In the genomic region with DNA sequence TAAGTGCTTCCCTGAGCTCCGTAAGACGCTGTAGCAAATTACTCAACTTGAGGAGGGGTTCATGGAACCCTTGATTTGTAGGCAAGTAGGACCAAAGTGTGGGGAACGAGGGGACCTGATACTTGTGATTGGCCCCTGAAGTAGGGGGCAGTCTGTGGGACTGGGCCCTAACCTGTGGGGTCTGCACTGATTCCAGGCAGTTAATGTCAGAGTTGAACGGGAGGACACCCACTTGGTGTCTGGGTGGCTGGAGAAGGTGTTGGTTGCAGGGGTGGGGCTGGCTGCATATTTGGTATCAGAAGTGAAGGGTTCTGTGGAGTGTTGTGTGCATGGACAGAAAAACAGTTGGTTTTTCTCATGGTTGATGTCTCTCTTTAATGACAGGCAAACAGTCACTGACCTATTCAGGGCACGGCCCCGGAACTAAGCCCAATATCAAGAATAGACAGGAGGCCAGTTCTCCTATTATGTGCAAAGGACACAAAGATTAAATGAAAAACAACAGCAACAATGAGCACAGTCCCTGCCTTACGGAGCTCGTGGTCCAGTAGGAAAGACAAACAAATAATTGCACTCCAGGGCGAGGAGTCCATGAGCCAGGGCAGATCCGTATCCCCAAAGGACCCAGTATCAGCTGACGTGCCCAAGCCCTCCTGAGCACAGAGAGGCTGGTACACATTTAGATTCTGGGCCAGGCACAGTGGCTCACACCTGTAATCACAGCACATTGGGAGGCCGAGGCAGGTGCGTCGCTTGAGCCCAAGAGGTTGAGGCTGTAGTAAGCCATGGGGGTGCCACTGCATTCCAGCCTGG, we compare ENCODE assay signal across 1 cellular context.
TF ChIP-seq lines count a peak whose summit lies in the region.

No MANE protein-coding gene starts in this region.

TF ChIP-seq in HepG2, 621 proteins besides CTCF, POLR2A, EP300 and RAD21 (continued from another document):
- TF ChIP-seq ESRRA (CRISPR knock-in tag; IDR thresholded peaks at IDR 0.05; ENCODE audit: low read depth) (peak; percentile 83; the same call in 1 of the 2 replicates), NFE2 (CRISPR knock-in tag; IDR thresholded peaks at IDR 0.05) (no peak), MEIS2 (CRISPR knock-in tag; IDR thresholded peaks at IDR 0.05) (peak; percentile 80; the same call in 1 of the 2 replicates), HIVEP1 (CRISPR knock-in tag; IDR thresholded peaks at IDR 0.05) (no peak), RBM22 (optimal IDR thresholded peaks at IDR 0.05; ENCODE audit: low read length) (no peak), TERF1 (CRISPR knock-in tag; IDR thresholded peaks at IDR 0.05) (no peak), IRX3 (CRISPR knock-in tag; IDR thresholded peaks at IDR 0.05; ENCODE audit: borderline replicate concordance, low read depth) (no peak), ZBTB2 (CRISPR knock-in tag; IDR thresholded peaks at IDR 0.05; ENCODE audit: low read depth) (no peak), EZH2 (conservative IDR thresholded peaks at IDR 0.05; ENCODE audit: low read depth, low read length) (no peak), TOE1 (CRISPR knock-in tag; IDR thresholded peaks at IDR 0.05) (0 out of 2 replicates have a peak, but pooled peaks have one; percentile 25), UBTF (CRISPR knock-in tag; IDR thresholded peaks at IDR 0.05) (peak; percentile 37; the same call in 1 of the 2 replicates), GATAD1 (CRISPR knock-in tag; IDR thresholded peaks at IDR 0.05) (no peak), ZNF552 (CRISPR knock-in tag; IDR thresholded peaks at IDR 0.05; ENCODE audit: borderline replicate concordance) (no peak), KLF11 (CRISPR knock-in tag; IDR thresholded peaks at IDR 0.05) (0 out of 2 replicates have a peak, but pooled peaks have one; percentile 47), SATB2 (CRISPR knock-in tag; IDR thresholded peaks at IDR 0.05) (0 out of 2 replicates have a peak, but pooled peaks have one; percentile 48)
- TF ChIP-seq, protein P1, sequence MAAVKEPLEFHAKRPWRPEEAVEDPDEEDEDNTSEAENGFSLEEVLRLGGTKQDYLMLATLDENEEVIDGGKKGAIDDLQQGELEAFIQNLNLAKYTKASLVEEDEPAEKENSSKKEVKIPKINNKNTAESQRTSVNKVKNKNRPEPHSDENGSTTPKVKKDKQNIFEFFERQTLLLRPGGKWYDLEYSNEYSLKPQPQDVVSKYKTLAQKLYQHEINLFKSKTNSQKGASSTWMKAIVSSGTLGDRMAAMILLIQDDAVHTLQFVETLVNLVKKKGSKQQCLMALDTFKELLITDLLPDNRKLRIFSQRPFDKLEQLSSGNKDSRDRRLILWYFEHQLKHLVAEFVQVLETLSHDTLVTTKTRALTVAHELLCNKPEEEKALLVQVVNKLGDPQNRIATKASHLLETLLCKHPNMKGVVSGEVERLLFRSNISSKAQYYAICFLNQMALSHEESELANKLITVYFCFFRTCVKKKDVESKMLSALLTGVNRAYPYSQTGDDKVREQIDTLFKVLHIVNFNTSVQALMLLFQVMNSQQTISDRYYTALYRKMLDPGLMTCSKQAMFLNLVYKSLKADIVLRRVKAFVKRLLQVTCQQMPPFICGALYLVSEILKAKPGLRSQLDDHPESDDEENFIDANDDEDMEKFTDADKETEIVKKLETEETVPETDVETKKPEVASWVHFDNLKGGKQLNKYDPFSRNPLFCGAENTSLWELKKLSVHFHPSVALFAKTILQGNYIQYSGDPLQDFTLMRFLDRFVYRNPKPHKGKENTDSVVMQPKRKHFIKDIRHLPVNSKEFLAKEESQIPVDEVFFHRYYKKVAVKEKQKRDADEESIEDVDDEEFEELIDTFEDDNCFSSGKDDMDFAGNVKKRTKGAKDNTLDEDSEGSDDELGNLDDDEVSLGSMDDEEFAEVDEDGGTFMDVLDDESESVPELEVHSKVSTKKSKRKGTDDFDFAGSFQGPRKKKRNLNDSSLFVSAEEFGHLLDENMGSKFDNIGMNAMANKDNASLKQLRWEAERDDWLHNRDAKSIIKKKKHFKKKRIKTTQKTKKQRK (IDR thresholded peaks at IDR 0.05; ENCODE audit: low read length), result no peak
- TF ChIP-seq, protein P2, sequence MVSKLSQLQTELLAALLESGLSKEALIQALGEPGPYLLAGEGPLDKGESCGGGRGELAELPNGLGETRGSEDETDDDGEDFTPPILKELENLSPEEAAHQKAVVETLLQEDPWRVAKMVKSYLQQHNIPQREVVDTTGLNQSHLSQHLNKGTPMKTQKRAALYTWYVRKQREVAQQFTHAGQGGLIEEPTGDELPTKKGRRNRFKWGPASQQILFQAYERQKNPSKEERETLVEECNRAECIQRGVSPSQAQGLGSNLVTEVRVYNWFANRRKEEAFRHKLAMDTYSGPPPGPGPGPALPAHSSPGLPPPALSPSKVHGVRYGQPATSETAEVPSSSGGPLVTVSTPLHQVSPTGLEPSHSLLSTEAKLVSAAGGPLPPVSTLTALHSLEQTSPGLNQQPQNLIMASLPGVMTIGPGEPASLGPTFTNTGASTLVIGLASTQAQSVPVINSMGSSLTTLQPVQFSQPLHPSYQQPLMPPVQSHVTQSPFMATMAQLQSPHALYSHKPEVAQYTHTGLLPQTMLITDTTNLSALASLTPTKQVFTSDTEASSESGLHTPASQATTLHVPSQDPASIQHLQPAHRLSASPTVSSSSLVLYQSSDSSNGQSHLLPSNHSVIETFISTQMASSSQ (IDR thresholded peaks at IDR 0.05; ENCODE audit: low read depth), result 0 out of 2 replicates have a peak, but pooled peaks have one; percentile 18
- TF ChIP-seq, protein P2 (CRISPR knock-in tag; IDR thresholded peaks at IDR 0.05; ENCODE audit: borderline replicate concordance), result no peak
